Comparison of ENCODE assay signal across 1 cellular context in genomic region chr1:218572046-218572445, GRCh38.
TF ChIP-seq lines count a peak whose summit lies in the region.

No MANE protein-coding gene starts in this region.

TF ChIP-seq in GM23338, 12 proteins besides CTCF, POLR2A, EP300 and RAD21 (continued from another document):
- TF ChIP-seq, protein P1, sequence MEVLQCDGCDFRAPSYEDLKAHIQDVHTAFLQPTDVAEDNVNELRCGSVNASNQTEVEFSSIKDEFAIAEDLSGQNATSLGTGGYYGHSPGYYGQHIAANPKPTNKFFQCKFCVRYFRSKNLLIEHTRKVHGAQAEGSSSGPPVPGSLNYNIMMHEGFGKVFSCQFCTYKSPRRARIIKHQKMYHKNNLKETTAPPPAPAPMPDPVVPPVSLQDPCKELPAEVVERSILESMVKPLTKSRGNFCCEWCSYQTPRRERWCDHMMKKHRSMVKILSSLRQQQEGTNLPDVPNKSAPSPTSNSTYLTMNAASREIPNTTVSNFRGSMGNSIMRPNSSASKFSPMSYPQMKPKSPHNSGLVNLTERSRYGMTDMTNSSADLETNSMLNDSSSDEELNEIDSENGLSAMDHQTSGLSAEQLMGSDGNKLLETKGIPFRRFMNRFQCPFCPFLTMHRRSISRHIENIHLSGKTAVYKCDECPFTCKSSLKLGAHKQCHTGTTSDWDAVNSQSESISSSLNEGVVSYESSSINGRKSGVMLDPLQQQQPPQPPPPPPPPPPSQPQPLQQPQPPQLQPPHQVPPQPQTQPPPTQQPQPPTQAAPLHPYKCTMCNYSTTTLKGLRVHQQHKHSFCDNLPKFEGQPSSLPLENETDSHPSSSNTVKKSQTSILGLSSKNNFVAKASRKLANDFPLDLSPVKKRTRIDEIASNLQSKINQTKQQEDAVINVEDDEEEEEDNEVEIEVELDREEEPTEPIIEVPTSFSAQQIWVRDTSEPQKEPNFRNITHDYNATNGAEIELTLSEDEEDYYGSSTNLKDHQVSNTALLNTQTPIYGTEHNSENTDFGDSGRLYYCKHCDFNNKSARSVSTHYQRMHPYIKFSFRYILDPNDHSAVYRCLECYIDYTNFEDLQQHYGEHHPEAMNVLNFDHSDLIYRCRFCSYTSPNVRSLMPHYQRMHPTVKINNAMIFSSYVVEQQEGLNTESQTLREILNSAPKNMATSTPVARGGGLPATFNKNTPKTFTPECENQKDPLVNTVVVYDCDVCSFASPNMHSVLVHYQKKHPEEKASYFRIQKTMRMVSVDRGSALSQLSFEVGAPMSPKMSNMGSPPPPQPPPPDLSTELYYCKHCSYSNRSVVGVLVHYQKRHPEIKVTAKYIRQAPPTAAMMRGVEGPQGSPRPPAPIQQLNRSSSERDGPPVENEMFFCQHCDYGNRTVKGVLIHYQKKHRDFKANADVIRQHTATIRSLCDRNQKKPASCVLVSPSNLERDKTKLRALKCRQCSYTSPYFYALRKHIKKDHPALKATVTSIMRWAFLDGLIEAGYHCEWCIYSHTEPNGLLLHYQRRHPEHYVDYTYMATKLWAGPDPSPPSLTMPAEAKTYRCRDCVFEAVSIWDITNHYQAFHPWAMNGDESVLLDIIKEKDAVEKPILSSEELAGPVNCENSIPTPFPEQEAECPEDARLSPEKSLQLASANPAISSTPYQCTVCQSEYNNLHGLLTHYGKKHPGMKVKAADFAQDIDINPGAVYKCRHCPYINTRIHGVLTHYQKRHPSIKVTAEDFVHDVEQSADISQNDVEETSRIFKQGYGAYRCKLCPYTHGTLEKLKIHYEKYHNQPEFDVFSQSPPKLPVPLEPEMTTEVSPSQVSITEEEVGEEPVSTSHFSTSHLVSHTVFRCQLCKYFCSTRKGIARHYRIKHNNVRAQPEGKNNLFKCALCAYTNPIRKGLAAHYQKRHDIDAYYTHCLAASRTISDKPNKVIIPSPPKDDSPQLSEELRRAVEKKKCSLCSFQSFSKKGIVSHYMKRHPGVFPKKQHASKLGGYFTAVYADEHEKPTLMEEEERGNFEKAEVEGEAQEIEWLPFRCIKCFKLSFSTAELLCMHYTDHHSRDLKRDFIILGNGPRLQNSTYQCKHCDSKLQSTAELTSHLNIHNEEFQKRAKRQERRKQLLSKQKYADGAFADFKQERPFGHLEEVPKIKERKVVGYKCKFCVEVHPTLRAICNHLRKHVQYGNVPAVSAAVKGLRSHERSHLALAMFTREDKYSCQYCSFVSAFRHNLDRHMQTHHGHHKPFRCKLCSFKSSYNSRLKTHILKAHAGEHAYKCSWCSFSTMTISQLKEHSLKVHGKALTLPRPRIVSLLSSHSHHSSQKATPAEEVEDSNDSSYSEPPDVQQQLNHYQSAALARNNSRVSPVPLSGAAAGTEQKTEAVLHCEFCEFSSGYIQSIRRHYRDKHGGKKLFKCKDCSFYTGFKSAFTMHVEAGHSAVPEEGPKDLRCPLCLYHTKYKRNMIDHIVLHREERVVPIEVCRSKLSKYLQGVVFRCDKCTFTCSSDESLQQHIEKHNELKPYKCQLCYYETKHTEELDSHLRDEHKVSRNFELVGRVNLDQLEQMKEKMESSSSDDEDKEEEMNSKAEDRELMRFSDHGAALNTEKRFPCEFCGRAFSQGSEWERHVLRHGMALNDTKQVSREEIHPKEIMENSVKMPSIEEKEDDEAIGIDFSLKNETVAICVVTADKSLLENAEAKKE (CRISPR knock-in tag; IDR thresholded peaks at IDR 0.05), result no peak
- no peak for TF ChIP-seq POLR2AphosphoS5 (IDR thresholded peaks at IDR 0.05; ENCODE audit: low read depth)
TF ChIP-seq in GM23338: peak in this region for 0.
